In the genomic region with DNA sequence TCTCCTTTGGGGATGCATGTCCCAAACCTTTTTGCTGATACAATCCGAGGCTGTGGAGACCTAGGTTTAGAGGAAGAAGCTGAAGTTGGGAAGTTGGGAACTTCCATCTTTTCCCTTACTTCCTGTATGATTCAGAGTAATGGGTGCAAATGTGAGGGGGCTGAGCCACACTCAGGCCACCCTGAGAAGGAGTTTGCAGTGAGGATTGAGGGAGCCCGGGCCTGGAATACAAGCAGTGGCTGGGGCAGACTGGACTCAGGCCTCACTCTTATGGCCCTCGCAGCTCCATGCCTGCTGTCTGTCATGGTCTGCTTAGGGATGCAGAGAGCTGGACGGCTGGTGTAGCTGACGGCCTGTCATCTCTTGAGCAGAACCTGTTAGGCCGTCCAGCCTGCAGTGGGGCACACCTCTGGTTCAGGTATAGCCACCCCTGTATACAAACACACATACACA, we compare ENCODE assay signal across 1 cellular context.
TF ChIP-seq lines count a peak whose summit lies in the region.

No MANE protein-coding gene starts in this region.

TF ChIP-seq in HepG2, 621 proteins besides CTCF, POLR2A, EP300 and RAD21 (continued from another document):
- TF ChIP-seq, protein P1, sequence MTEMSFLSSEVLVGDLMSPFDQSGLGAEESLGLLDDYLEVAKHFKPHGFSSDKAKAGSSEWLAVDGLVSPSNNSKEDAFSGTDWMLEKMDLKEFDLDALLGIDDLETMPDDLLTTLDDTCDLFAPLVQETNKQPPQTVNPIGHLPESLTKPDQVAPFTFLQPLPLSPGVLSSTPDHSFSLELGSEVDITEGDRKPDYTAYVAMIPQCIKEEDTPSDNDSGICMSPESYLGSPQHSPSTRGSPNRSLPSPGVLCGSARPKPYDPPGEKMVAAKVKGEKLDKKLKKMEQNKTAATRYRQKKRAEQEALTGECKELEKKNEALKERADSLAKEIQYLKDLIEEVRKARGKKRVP (CRISPR knock-in tag; IDR thresholded peaks at IDR 0.05) = no peak
- TF ChIP-seq, protein P2, sequence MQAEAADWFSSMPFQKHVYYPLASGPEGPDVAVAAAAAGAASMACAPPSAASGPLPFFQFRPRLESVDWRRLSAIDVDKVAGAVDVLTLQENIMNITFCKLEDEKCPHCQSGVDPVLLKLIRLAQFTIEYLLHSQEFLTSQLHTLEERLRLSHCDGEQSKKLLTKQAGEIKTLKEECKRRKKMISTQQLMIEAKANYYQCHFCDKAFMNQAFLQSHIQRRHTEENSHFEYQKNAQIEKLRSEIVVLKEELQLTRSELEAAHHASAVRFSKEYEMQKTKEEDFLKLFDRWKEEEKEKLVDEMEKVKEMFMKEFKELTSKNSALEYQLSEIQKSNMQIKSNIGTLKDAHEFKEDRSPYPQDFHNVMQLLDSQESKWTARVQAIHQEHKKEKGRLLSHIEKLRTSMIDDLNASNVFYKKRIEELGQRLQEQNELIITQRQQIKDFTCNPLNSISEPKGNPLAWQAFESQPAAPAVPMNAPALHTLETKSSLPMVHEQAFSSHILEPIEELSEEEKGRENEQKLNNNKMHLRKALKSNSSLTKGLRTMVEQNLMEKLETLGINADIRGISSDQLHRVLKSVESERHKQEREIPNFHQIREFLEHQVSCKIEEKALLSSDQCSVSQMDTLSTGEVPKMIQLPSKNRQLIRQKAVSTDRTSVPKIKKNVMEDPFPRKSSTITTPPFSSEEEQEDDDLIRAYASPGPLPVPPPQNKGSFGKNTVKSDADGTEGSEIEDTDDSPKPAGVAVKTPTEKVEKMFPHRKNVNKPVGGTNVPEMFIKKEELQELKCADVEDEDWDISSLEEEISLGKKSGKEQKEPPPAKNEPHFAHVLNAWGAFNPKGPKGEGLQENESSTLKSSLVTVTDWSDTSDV (CRISPR knock-in tag; IDR thresholded peaks at IDR 0.05) = no peak
- TF ChIP-seq ZNF781 (CRISPR knock-in tag; IDR thresholded peaks at IDR 0.05; ENCODE audit: borderline replicate concordance, not compliant biosample characterization) (no peak), NRL (CRISPR knock-in tag; IDR thresholded peaks at IDR 0.05; ENCODE audit: borderline replicate concordance) (no peak), ZBTB42 (CRISPR knock-in tag; IDR thresholded peaks at IDR 0.05) (no peak), SRSF9 (IDR thresholded peaks at IDR 0.05; ENCODE audit: borderline replicate concordance, insufficient read depth, low read depth, low read length, poor library complexity, severe bottlenecking) (no peak), RCOR2 (CRISPR knock-in tag; IDR thresholded peaks at IDR 0.05) (no peak), TBL1XR1 (IDR thresholded peaks at IDR 0.05; ENCODE audit: borderline replicate concordance, low read length, partially characterized antibody) (no peak), HOXA5 (CRISPR knock-in tag; IDR thresholded peaks at IDR 0.05) (no peak), ZNF746 (CRISPR knock-in tag; IDR thresholded peaks at IDR 0.05) (no peak), BHLHE40 (IDR thresholded peaks at IDR 0.05; ENCODE audit: low read length) (no peak)
- TF ChIP-seq, protein P3, sequence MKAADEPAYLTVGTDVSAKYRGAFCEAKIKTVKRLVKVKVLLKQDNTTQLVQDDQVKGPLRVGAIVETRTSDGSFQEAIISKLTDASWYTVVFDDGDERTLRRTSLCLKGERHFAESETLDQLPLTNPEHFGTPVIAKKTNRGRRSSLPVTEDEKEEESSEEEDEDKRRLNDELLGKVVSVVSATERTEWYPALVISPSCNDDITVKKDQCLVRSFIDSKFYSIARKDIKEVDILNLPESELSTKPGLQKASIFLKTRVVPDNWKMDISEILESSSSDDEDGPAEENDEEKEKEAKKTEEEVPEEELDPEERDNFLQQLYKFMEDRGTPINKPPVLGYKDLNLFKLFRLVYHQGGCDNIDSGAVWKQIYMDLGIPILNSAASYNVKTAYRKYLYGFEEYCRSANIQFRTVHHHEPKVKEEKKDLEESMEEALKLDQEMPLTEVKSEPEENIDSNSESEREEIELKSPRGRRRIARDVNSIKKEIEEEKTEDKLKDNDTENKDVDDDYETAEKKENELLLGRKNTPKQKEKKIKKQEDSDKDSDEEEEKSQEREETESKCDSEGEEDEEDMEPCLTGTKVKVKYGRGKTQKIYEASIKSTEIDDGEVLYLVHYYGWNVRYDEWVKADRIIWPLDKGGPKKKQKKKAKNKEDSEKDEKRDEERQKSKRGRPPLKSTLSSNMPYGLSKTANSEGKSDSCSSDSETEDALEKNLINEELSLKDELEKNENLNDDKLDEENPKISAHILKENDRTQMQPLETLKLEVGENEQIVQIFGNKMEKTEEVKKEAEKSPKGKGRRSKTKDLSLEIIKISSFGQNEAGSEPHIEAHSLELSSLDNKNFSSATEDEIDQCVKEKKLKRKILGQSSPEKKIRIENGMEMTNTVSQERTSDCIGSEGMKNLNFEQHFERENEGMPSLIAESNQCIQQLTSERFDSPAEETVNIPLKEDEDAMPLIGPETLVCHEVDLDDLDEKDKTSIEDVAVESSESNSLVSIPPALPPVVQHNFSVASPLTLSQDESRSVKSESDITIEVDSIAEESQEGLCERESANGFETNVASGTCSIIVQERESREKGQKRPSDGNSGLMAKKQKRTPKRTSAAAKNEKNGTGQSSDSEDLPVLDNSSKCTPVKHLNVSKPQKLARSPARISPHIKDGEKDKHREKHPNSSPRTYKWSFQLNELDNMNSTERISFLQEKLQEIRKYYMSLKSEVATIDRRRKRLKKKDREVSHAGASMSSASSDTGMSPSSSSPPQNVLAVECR (CRISPR knock-in tag; IDR thresholded peaks at IDR 0.05; ENCODE audit: borderline replicate concordance) = no peak
- TF ChIP-seq, protein P4, sequence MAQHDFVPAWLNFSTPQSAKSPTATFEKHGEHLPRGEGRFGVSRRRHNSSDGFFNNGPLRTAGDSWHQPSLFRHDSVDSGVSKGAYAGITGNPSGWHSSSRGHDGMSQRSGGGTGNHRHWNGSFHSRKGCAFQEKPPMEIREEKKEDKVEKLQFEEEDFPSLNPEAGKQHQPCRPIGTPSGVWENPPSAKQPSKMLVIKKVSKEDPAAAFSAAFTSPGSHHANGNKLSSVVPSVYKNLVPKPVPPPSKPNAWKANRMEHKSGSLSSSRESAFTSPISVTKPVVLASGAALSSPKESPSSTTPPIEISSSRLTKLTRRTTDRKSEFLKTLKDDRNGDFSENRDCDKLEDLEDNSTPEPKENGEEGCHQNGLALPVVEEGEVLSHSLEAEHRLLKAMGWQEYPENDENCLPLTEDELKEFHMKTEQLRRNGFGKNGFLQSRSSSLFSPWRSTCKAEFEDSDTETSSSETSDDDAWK (CRISPR knock-in tag; IDR thresholded peaks at IDR 0.05) = no peak
- TF ChIP-seq, protein P5, sequence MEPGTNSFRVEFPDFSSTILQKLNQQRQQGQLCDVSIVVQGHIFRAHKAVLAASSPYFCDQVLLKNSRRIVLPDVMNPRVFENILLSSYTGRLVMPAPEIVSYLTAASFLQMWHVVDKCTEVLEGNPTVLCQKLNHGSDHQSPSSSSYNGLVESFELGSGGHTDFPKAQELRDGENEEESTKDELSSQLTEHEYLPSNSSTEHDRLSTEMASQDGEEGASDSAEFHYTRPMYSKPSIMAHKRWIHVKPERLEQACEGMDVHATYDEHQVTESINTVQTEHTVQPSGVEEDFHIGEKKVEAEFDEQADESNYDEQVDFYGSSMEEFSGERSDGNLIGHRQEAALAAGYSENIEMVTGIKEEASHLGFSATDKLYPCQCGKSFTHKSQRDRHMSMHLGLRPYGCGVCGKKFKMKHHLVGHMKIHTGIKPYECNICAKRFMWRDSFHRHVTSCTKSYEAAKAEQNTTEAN (CRISPR knock-in tag; conservative IDR thresholded peaks at IDR 0.05) = no peak
- TF ChIP-seq, protein P6, sequence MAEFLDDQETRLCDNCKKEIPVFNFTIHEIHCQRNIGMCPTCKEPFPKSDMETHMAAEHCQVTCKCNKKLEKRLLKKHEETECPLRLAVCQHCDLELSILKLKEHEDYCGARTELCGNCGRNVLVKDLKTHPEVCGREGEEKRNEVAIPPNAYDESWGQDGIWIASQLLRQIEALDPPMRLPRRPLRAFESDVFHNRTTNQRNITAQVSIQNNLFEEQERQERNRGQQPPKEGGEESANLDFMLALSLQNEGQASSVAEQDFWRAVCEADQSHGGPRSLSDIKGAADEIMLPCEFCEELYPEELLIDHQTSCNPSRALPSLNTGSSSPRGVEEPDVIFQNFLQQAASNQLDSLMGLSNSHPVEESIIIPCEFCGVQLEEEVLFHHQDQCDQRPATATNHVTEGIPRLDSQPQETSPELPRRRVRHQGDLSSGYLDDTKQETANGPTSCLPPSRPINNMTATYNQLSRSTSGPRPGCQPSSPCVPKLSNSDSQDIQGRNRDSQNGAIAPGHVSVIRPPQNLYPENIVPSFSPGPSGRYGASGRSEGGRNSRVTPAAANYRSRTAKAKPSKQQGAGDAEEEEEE (CRISPR knock-in tag; IDR thresholded peaks at IDR 0.05; ENCODE audit: borderline replicate concordance) = no peak
